Comparison of ENCODE assay signal across 12 cellular contexts in genomic region chr1:58587667-58588066, GRCh38. TPM values are rescaled to one million over a fixed set of nuclear protein-coding genes. Genes with fewer than 3 reads are reported as not detected.
"Had no signal": no experiment of that assay in that cellular context is flagged by ENCODE, and none has a peak within 500 bp of the region (broad histone marks: within the 10 kb centered on the region; RNA-seq: fewer than 3 reads in every experiment).

No MANE protein-coding gene starts in this region.

- FAIRE-seq: H1, H54 had no signal

- H3K4me1 ChIP-seq: HAP-1 had no signal

- H3K4me3 ChIP-seq: GM23248, GM23338, HAP-1 had no signal

- H3K4me2 ChIP-seq: GM23338 had no signal

- H2AFZ ChIP-seq: GM23248, GM23338 had no signal

- DNase-seq: GM23248, GOT3, H7, H9, HCEC 1CT, HFFc6 had no signal

- H3K9me3 Mint-ChIP-seq: GM23338, H9, HFFc6 had no signal

- H3K27ac ChIP-seq: GM23248 had no signal

- H3K9ac ChIP-seq: GM23248 had no signal

- H3K4me1 Mint-ChIP-seq: GM23338 had no signal

- H3K9me3 ChIP-seq: HAP-1 had no signal

- ATAC-seq: GM23338, HCT116 had no signal

- H3K4me3 Mint-ChIP-seq: GM23338, H9, HFFc6 had no signal

- H3K27ac Mint-ChIP-seq: GM23338, H9, HFFc6 had no signal

- H3K36me3 ChIP-seq: HAP-1 had no signal

RNA-seq across cellular contexts. Expression of gene TACSTD2, which starts 10.6 kb away (rescaled TPM):
- total RNA-seq: H4 had no signal
